Comparison of ENCODE assay signal across 2 cellular contexts in genomic region chr2:69156624-69157023, GRCh38.
A peak's percentile ranks its signal among the peaks of the same experiment; 100 is the strongest.
TF ChIP-seq lines count a peak whose summit lies in the region.

No MANE protein-coding gene starts in this region.

TF ChIP-seq in H1, 55 proteins besides CTCF, POLR2A, EP300 and RAD21:
- no peak for TF ChIP-seq ATF2 (IDR thresholded peaks at IDR 0.05; ENCODE audit: low read length)
- TF ChIP-seq SP1 (IDR thresholded peaks at IDR 0.05; ENCODE audit: low read depth, low read length), result 0 out of 2 replicates have a peak, but pooled peaks have one; percentile 20

TF ChIP-seq in GM23338, 12 proteins besides CTCF, POLR2A, EP300 and RAD21:
- no peak for TF ChIP-seq POLR2AphosphoS5 (IDR thresholded peaks at IDR 0.05; ENCODE audit: low read depth)
- TF ChIP-seq EZH2phosphoT487 (IDR thresholded peaks at IDR 0.05; ENCODE audit: unreplicated experiment), result no peak
- no peak for TF ChIP-seq ZNF114 (CRISPR knock-in tag; IDR thresholded peaks at IDR 0.05)
- no peak for TF ChIP-seq JUNB (IDR thresholded peaks at IDR 0.05; ENCODE audit: unreplicated experiment)
- TF ChIP-seq ETS1 (IDR thresholded peaks at IDR 0.05), result no peak
